1 cellular context compared by ENCODE assay signal in the genomic region with DNA sequence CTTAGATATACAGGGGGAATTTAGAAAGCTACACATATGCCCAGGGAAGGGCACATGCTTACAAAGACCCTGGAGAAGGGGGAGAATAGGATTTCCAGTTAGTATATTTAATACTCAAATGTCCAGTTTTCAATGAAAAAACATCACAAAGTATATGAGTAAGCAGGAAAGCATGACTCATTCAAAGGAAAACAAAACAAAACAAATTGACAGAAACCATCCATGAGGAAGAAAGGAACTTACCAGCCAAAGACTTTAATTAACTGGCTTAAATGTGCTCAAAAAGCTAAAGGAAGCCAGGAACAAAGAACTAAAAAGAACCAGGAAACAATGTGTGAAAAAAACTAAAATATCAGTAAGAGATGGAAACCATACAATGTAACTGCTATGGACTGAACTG.
TF ChIP-seq lines count a peak whose summit lies in the region.

No MANE protein-coding gene starts in this region.

TF ChIP-seq in HEK293T, 16 proteins besides CTCF, POLR2A, EP300 and RAD21:
- TF ChIP-seq LEF1 (IDR thresholded peaks at IDR 0.05; ENCODE audit: borderline replicate concordance) (no peak), BHLHE40 (IDR thresholded peaks at IDR 0.05; ENCODE audit: borderline replicate concordance) (no peak), ELF4 (IDR thresholded peaks at IDR 0.05) (no peak), TARDBP (IDR thresholded peaks at IDR 0.05) (no peak), HDGF (IDR thresholded peaks at IDR 0.05; ENCODE audit: borderline replicate concordance) (no peak), FOXM1 (IDR thresholded peaks at IDR 0.05; ENCODE audit: borderline replicate concordance) (no peak), L3MBTL2 (conservative IDR thresholded peaks at IDR 0.05) (no peak), NFRKB (IDR thresholded peaks at IDR 0.05) (no peak), CTBP1 (IDR thresholded peaks at IDR 0.05; ENCODE audit: borderline replicate concordance) (no peak), SUZ12 (IDR thresholded peaks at IDR 0.05) (no peak), SP1 (IDR thresholded peaks at IDR 0.05) (no peak), ZNF384 (IDR thresholded peaks at IDR 0.05) (no peak), PKNOX1 (IDR thresholded peaks at IDR 0.05) (no peak), FOXK2 (IDR thresholded peaks at IDR 0.05) (no peak), ARNT (IDR thresholded peaks at IDR 0.05) (no peak), FOXA1 (IDR thresholded peaks at IDR 0.05) (no peak)
